In the genomic region with DNA sequence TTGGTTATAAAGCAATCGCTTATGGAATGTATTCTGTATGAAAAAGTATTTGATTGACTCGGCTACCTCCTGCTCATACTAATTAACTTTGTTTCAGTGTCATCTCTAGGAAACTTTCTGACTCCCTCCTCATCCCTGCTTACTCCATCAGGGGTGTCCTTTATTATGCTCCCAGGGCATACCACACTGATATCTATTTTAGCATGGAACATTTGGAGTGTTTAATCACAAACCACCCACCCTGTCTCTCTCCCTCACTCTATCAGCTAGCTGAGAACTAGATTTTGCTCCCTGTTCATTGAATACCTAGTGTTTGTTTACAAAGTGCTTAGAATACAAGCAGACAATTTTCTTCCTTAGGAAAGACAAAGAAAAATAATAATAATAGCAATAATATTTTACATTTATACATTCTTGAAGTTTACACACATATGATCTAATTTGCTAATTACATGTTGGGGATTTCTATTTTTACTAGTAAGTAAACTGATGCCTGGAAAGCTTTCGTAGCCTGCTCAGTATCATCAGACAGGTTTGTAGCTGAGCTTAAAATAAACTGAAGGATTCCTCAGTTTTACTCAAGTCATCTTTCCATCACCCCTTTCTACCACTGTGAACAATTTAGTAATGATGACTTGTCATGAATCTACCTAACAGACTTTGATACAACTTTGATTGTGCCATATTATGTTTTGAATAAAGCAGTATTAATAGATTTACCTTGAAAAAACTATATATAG, we compare ENCODE assay signal across 28 cellular contexts.
"Had no signal": no experiment of that assay in that cellular context is flagged by ENCODE, and none has a peak within 500 bp of the region (broad histone marks: within the 10 kb centered on the region; RNA-seq: fewer than 3 reads in every experiment).

No MANE protein-coding gene starts in this region.

- FAIRE-seq: pancreas, small intestine, urothelium cell line had no signal

- H3K36me3 ChIP-seq: neutrophil, pancreas, prostate gland, right lobe of liver, sigmoid colon, stomach, thoracic aorta, thyroid gland, tibial nerve, upper lobe of left lung, vagina had no signal

- DNase-seq: nephron progenitor cell; nucleus accumbens; pancreas; retina; right cardiac atrium; right lobe of liver; sigmoid colon; small intestine; stimulated activated CD4-positive, alpha-beta T cell treated with anti-CD3 and anti-CD28 coated beads, Interleukin-15, amount 100 ng/mL, for 24 hours; stimulated activated CD4-positive, alpha-beta T cell treated with anti-CD3 and anti-CD28 coated beads, Interleukin-2, amount 100 ng/mL, for 24 hours; stimulated activated CD4-positive, alpha-beta T cell treated with anti-CD3 and anti-CD28 coated beads, Interleukin-2, amount 100 ng/mL, for 48 hours; stimulated activated CD4-positive, alpha-beta T cell treated with anti-CD3 and anti-CD28 coated beads, Interleukin-4, amount 100 ng/mL, for 24 hours; stimulated activated naive B cell treated with anti-CD40 and anti-IgM and Interleukin-4, amounts not matched to agents 10 μg/mL and 1 μg/mL and 100 μg/mL, for 72 hours; stimulated activated naive CD4-positive, alpha-beta T cell treated with Interleukin-2 at 50 U/mL for 16 hours; stomach; thyroid gland; trophoblast cell; upper lobe of left lung had no signal

- H3K9me3 Mint-ChIP-seq: nephron progenitor cell, neural crest cell had no signal

- H3K27me3 Mint-ChIP-seq: natural killer cell treated with Interleukin-12 subunit alpha and Interleukin-12 subunit beta and Interleukin-15 and Interleukin-18, amount 100 ng/mL, for 72 hours; stimulated activated naive B cell treated with anti-CD40 and anti-IgM and Interleukin-4, amounts not matched to agents 10 μg/mL and 1 μg/mL and 100 μg/mL, for 72 hours; stimulated activated naive CD8-positive, alpha-beta T cell treated with anti-CD3 and anti-CD28 coated beads, Interleukin-15, Interleukin-2, amounts not matched to agents 100 ng/mL and 50 ng/mL, for 24 hours had no signal

- ATAC-seq: natural killer cell treated with Interleukin-12 subunit alpha and Interleukin-12 subunit beta and Interleukin-15 and Interleukin-18, amount 100 ng/mL, for 72 hours; pancreas; right lobe of liver; stimulated activated effector memory CD8-positive, alpha-beta T cell treated with anti-CD3 and anti-CD28 coated beads, Interleukin-12 subunit alpha, Interleukin-12 subunit beta, amount 100 ng/mL, for 72 hours; stimulated activated naive B cell treated with anti-CD40 and anti-IgM and Interleukin-4, amounts not matched to agents 10 μg/mL and 1 μg/mL and 100 μg/mL, for 72 hours had no signal

- H3K4me1 Mint-ChIP-seq: nephron progenitor cell; neural crest cell; stimulated activated effector memory CD8-positive, alpha-beta T cell treated with anti-CD3 and anti-CD28 coated beads, Interleukin-12 subunit alpha, Interleukin-12 subunit beta, amount 100 ng/mL, for 72 hours; stimulated activated naive B cell treated with anti-CD40 and anti-IgM and Interleukin-4, amounts not matched to agents 10 μg/mL and 1 μg/mL and 100 μg/mL, for 72 hours had no signal

- H3K36me3 Mint-ChIP-seq: stimulated activated effector memory CD8-positive, alpha-beta T cell treated with anti-CD3 and anti-CD28 coated beads, Interleukin-12 subunit alpha, Interleukin-12 subunit beta, amount 100 ng/mL, for 72 hours; stimulated activated naive B cell treated with anti-CD40 and anti-IgM and Interleukin-4, amounts not matched to agents 10 μg/mL and 1 μg/mL and 100 μg/mL, for 72 hours had no signal

- H3K27ac Mint-ChIP-seq: natural killer cell treated with Interleukin-12 subunit alpha and Interleukin-12 subunit beta and Interleukin-15 and Interleukin-18, amount 100 ng/mL, for 72 hours; nephron progenitor cell; stimulated activated effector memory CD8-positive, alpha-beta T cell treated with anti-CD3 and anti-CD28 coated beads, Interleukin-12 subunit alpha, Interleukin-12 subunit beta, amount 100 ng/mL, for 72 hours; stimulated activated naive B cell treated with anti-CD40 and anti-IgM and Interleukin-4, amounts not matched to agents 10 μg/mL and 1 μg/mL and 100 μg/mL, for 72 hours; stimulated activated naive CD8-positive, alpha-beta T cell treated with anti-CD3 and anti-CD28 coated beads, Interleukin-15, Interleukin-2, amounts not matched to agents 100 ng/mL and 50 ng/mL, for 24 hours had no signal

- H3K9me3 ChIP-seq: neutrophil, pancreas, prostate gland, right lobe of liver, sigmoid colon, stomach, thoracic aorta, thyroid gland, tibial nerve, upper lobe of left lung, vagina had no signal

- H3K4me1 ChIP-seq: pancreas, prostate gland, right lobe of liver, stomach, thyroid gland, tibial nerve, vagina had no signal

- H3K4me3 Mint-ChIP-seq: natural killer cell treated with Interleukin-12 subunit alpha and Interleukin-12 subunit beta and Interleukin-15 and Interleukin-18, amount 100 ng/mL, for 72 hours; nephron progenitor cell; neural crest cell; stimulated activated effector memory CD8-positive, alpha-beta T cell treated with anti-CD3 and anti-CD28 coated beads, Interleukin-12 subunit alpha, Interleukin-12 subunit beta, amount 100 ng/mL, for 72 hours; stimulated activated naive B cell treated with anti-CD40 and anti-IgM and Interleukin-4, amounts not matched to agents 10 μg/mL and 1 μg/mL and 100 μg/mL, for 72 hours; stimulated activated naive CD8-positive, alpha-beta T cell treated with anti-CD3 and anti-CD28 coated beads, Interleukin-15, Interleukin-2, amounts not matched to agents 100 ng/mL and 50 ng/mL, for 24 hours had no signal

- H3K27me3 ChIP-seq: neutrophil, pancreas, right lobe of liver, sigmoid colon, stomach, thyroid gland, tibial nerve, upper lobe of left lung, vagina had no signal

- H3K27ac ChIP-seq: neutrophil, pancreas, prostate gland, right lobe of liver, sigmoid colon, stomach, thoracic aorta, thyroid gland, tibial nerve, upper lobe of left lung, vagina had no signal

- H3K4me3 ChIP-seq: pancreas, prostate gland, right lobe of liver, sigmoid colon, stomach, thoracic aorta, thyroid gland, tibial nerve, upper lobe of left lung, vagina had no signal
